ENCODE assay signal across 2 cellular contexts in genomic region chr3:120678984-120679383, GRCh38.
TF ChIP-seq lines count a peak whose summit lies in the region.

No MANE protein-coding gene starts in this region.

TF ChIP-seq in HepG2, 621 proteins besides CTCF, POLR2A, EP300 and RAD21:
- TF ChIP-seq AFF4 (CRISPR knock-in tag; IDR thresholded peaks at IDR 0.05): peak; percentile 14; the same call in 1 of the 2 replicates
- TF ChIP-seq RORA (CRISPR knock-in tag; IDR thresholded peaks at IDR 0.05): 0 out of 2 replicates have a peak, but pooled peaks have one; percentile 23
- no peak for TF ChIP-seq MTERF4 (CRISPR knock-in tag; IDR thresholded peaks at IDR 0.05)

TF ChIP-seq in HEK293T, 16 proteins besides CTCF, POLR2A, EP300 and RAD21:
- no peak for TF ChIP-seq NFRKB (IDR thresholded peaks at IDR 0.05)
- no peak for TF ChIP-seq ARNT (IDR thresholded peaks at IDR 0.05)
- TF ChIP-seq ZNF384 (IDR thresholded peaks at IDR 0.05): no peak
- TF ChIP-seq FOXK2 (IDR thresholded peaks at IDR 0.05): no peak
- no peak for TF ChIP-seq L3MBTL2 (conservative IDR thresholded peaks at IDR 0.05)
- TF ChIP-seq SUZ12 (IDR thresholded peaks at IDR 0.05): no peak
- no peak for TF ChIP-seq PKNOX1 (IDR thresholded peaks at IDR 0.05)
- no peak for TF ChIP-seq BHLHE40 (IDR thresholded peaks at IDR 0.05; ENCODE audit: borderline replicate concordance)
- TF ChIP-seq LEF1 (IDR thresholded peaks at IDR 0.05; ENCODE audit: borderline replicate concordance): no peak
- no peak for TF ChIP-seq CTBP1 (IDR thresholded peaks at IDR 0.05; ENCODE audit: borderline replicate concordance)
- no peak for TF ChIP-seq TARDBP (IDR thresholded peaks at IDR 0.05)
- no peak for TF ChIP-seq SP1 (IDR thresholded peaks at IDR 0.05)
- TF ChIP-seq FOXM1 (IDR thresholded peaks at IDR 0.05; ENCODE audit: borderline replicate concordance): no peak
- TF ChIP-seq ELF4 (IDR thresholded peaks at IDR 0.05): no peak
- TF ChIP-seq HDGF (IDR thresholded peaks at IDR 0.05; ENCODE audit: borderline replicate concordance): no peak
